1 cellular context compared by ENCODE assay signal in genomic region chr3:45992820-45993219, GRCh38.
TF ChIP-seq lines count a peak whose summit lies in the region.

No MANE protein-coding gene starts in this region.

TF ChIP-seq in GM12878, 131 proteins besides CTCF, POLR2A, EP300 and RAD21:
- TF ChIP-seq SREBF1 (IDR thresholded peaks at IDR 0.05; ENCODE audit: low read length) (no peak), RBBP5 (conservative IDR thresholded peaks at IDR 0.05) (no peak), KDM1A (IDR thresholded peaks at IDR 0.05; ENCODE audit: borderline replicate concordance) (no peak), IKZF1 (conservative IDR thresholded peaks at IDR 0.05) (0 out of 2 replicates have a peak, but pooled peaks have one; percentile 2), BMI1 (IDR thresholded peaks at IDR 0.05; ENCODE audit: borderline replicate concordance) (no peak), NRF1 (conservative IDR thresholded peaks at IDR 0.05; ENCODE audit: low read depth, low read length) (no peak), RUNX3 (IDR thresholded peaks at IDR 0.05; ENCODE audit: low read length) (peak; percentile 26; the same call in 1 of the 2 replicates), BRCA1 (IDR thresholded peaks at IDR 0.05; ENCODE audit: low read depth, low read length) (no peak)
TF ChIP-seq in GM12878: peak in this region for 2.
